In the genomic region with DNA sequence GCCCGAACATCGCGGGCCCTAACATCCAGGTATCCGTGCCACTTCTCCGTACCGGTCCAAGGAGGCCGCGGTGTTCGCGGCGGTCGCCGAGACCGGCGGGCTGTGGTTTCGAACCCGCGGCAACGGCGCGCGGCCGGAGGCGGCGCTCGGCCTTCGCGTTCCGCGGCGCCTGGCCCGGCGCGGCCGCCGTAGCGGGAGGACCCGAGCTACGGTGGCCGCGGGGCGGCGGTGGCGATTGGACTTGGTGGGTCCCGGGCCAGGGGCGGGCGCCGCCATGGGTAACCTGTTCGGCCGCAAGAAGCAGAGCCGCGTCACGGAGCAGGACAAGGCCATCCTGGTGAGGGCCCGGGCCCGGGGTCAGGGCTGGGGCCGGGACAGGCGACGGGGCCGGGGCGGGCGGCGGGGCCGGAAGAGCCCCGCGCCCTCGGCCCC, we compare ENCODE assay signal across 1 cellular context.
TF ChIP-seq lines count a peak whose summit lies in the region.

A gene (plus strand): TSS at position 197 of the 432 bp plus-strand sequence. CDS start 78 bp downstream, at position 275.

TF ChIP-seq in K562, 482 proteins besides CTCF, POLR2A, EP300 and RAD21 (continued from another document and continues in another):
- TF ChIP-seq, protein P1, sequence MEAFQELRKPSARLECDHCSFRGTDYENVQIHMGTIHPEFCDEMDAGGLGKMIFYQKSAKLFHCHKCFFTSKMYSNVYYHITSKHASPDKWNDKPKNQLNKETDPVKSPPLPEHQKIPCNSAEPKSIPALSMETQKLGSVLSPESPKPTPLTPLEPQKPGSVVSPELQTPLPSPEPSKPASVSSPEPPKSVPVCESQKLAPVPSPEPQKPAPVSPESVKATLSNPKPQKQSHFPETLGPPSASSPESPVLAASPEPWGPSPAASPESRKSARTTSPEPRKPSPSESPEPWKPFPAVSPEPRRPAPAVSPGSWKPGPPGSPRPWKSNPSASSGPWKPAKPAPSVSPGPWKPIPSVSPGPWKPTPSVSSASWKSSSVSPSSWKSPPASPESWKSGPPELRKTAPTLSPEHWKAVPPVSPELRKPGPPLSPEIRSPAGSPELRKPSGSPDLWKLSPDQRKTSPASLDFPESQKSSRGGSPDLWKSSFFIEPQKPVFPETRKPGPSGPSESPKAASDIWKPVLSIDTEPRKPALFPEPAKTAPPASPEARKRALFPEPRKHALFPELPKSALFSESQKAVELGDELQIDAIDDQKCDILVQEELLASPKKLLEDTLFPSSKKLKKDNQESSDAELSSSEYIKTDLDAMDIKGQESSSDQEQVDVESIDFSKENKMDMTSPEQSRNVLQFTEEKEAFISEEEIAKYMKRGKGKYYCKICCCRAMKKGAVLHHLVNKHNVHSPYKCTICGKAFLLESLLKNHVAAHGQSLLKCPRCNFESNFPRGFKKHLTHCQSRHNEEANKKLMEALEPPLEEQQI (IDR thresholded peaks at IDR 0.05) = no peak
- no peak for TF ChIP-seq EP400 (IDR thresholded peaks at IDR 0.05)
- TF ChIP-seq MEF2A (IDR thresholded peaks at IDR 0.05; ENCODE audit: control insufficient read depth, low read depth, low read length) = no peak
- no peak for TF ChIP-seq E2F3 (CRISPR knock-in tag; IDR thresholded peaks at IDR 0.05)
- TF ChIP-seq MECOM (CRISPR knock-in tag; IDR thresholded peaks at IDR 0.05) = no peak
- TF ChIP-seq ATF7 (IDR thresholded peaks at IDR 0.05) = peak; percentile 52; the same call in 1 of the 2 replicates
- no peak for TF ChIP-seq POLR2AphosphoS2 (IDR thresholded peaks at IDR 0.05; ENCODE audit: low read length)
- TF ChIP-seq, protein P2, sequence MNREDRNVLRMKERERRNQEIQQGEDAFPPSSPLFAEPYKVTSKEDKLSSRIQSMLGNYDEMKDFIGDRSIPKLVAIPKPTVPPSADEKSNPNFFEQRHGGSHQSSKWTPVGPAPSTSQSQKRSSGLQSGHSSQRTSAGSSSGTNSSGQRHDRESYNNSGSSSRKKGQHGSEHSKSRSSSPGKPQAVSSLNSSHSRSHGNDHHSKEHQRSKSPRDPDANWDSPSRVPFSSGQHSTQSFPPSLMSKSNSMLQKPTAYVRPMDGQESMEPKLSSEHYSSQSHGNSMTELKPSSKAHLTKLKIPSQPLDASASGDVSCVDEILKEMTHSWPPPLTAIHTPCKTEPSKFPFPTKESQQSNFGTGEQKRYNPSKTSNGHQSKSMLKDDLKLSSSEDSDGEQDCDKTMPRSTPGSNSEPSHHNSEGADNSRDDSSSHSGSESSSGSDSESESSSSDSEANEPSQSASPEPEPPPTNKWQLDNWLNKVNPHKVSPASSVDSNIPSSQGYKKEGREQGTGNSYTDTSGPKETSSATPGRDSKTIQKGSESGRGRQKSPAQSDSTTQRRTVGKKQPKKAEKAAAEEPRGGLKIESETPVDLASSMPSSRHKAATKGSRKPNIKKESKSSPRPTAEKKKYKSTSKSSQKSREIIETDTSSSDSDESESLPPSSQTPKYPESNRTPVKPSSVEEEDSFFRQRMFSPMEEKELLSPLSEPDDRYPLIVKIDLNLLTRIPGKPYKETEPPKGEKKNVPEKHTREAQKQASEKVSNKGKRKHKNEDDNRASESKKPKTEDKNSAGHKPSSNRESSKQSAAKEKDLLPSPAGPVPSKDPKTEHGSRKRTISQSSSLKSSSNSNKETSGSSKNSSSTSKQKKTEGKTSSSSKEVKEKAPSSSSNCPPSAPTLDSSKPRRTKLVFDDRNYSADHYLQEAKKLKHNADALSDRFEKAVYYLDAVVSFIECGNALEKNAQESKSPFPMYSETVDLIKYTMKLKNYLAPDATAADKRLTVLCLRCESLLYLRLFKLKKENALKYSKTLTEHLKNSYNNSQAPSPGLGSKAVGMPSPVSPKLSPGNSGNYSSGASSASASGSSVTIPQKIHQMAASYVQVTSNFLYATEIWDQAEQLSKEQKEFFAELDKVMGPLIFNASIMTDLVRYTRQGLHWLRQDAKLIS (CRISPR knock-in tag; IDR thresholded peaks at IDR 0.05) = no peak
- TF ChIP-seq, protein P3, sequence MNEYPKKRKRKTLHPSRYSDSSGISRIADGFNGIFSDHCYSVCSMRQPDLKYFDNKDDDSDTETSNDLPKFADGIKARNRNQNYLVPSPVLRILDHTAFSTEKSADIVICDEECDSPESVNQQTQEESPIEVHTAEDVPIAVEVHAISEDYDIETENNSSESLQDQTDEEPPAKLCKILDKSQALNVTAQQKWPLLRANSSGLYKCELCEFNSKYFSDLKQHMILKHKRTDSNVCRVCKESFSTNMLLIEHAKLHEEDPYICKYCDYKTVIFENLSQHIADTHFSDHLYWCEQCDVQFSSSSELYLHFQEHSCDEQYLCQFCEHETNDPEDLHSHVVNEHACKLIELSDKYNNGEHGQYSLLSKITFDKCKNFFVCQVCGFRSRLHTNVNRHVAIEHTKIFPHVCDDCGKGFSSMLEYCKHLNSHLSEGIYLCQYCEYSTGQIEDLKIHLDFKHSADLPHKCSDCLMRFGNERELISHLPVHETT (CRISPR knock-in tag; conservative IDR thresholded peaks at IDR 0.05 in 1 of 2, IDR thresholded peaks at IDR 0.05 in 1 of 2) = peak in 1 of 2 experiments; percentile 81; a peak in 2 of 4 replicates
- no peak for TF ChIP-seq GATA2 (CRISPR knock-in tag; IDR thresholded peaks at IDR 0.05)
- no peak for TF ChIP-seq NFE2 (IDR thresholded peaks at IDR 0.05; ENCODE audit: low read depth)
- no peak for TF ChIP-seq SNRNP70 (optimal IDR thresholded peaks at IDR 0.05; ENCODE audit: low read depth, low read length)
- no peak for TF ChIP-seq BCL6 (CRISPR knock-in tag; IDR thresholded peaks at IDR 0.05)
- TF ChIP-seq, protein P4, sequence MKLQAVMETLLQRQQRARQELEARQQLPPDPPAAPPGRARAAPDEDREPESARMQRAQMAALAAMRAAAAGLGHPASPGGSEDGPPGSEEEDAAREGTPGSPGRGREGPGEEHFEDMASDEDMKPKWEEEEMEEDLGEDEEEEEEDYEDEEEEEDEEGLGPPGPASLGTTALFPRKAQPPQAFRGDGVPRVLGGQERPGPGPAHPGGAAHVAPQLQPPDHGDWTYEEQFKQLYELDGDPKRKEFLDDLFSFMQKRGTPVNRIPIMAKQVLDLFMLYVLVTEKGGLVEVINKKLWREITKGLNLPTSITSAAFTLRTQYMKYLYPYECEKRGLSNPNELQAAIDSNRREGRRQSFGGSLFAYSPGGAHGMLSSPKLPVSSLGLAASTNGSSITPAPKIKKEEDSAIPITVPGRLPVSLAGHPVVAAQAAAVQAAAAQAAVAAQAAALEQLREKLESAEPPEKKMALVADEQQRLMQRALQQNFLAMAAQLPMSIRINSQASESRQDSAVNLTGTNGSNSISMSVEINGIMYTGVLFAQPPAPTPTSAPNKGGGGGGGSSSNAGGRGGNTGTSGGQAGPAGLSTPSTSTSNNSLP (IDR thresholded peaks at IDR 0.05; ENCODE audit: borderline replicate concordance, low read depth, low read length) = no peak
- TF ChIP-seq NCOA1 (IDR thresholded peaks at IDR 0.05; ENCODE audit: low read depth) = no peak
- no peak for TF ChIP-seq KDM4B (IDR thresholded peaks at IDR 0.05; ENCODE audit: borderline replicate concordance in 2 of 2, low read depth in 1 of 2)
- TF ChIP-seq SRF (CRISPR knock-in tag; IDR thresholded peaks at IDR 0.05) = no peak
- TF ChIP-seq RFX5 (IDR thresholded peaks at IDR 0.05; ENCODE audit: low read depth, low read length) = no peak
- no peak for TF ChIP-seq ZNF589 (CRISPR knock-in tag; IDR thresholded peaks at IDR 0.05; ENCODE audit: low read depth)
- TF ChIP-seq COPS2 (conservative IDR thresholded peaks at IDR 0.05) = no peak
- TF ChIP-seq ZBED1 (IDR thresholded peaks at IDR 0.05) = no peak
- TF ChIP-seq BHLHE40 (IDR thresholded peaks at IDR 0.05; ENCODE audit: low read length) = peak; percentile 10; the same call in 1 of the 2 replicates
- TF ChIP-seq ZBTB17 (CRISPR knock-in tag; IDR thresholded peaks at IDR 0.05) = no peak
- TF ChIP-seq SOX6 (IDR thresholded peaks at IDR 0.05) = peak; percentile 46; the same call in 1 of the 2 replicates
- no peak for TF ChIP-seq SRSF7 (optimal IDR thresholded peaks at IDR 0.05; ENCODE audit: low read depth, low read length)
- no peak for TF ChIP-seq IFI16 (CRISPR knock-in tag; IDR thresholded peaks at IDR 0.05)
- TF ChIP-seq, protein P5, sequence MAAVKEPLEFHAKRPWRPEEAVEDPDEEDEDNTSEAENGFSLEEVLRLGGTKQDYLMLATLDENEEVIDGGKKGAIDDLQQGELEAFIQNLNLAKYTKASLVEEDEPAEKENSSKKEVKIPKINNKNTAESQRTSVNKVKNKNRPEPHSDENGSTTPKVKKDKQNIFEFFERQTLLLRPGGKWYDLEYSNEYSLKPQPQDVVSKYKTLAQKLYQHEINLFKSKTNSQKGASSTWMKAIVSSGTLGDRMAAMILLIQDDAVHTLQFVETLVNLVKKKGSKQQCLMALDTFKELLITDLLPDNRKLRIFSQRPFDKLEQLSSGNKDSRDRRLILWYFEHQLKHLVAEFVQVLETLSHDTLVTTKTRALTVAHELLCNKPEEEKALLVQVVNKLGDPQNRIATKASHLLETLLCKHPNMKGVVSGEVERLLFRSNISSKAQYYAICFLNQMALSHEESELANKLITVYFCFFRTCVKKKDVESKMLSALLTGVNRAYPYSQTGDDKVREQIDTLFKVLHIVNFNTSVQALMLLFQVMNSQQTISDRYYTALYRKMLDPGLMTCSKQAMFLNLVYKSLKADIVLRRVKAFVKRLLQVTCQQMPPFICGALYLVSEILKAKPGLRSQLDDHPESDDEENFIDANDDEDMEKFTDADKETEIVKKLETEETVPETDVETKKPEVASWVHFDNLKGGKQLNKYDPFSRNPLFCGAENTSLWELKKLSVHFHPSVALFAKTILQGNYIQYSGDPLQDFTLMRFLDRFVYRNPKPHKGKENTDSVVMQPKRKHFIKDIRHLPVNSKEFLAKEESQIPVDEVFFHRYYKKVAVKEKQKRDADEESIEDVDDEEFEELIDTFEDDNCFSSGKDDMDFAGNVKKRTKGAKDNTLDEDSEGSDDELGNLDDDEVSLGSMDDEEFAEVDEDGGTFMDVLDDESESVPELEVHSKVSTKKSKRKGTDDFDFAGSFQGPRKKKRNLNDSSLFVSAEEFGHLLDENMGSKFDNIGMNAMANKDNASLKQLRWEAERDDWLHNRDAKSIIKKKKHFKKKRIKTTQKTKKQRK (IDR thresholded peaks at IDR 0.05; ENCODE audit: borderline replicate concordance, low read depth, low read length) = no peak
- TF ChIP-seq DIDO1 (tag; IDR thresholded peaks at IDR 0.05; ENCODE audit: low read depth) = no peak
- TF ChIP-seq ARID1B (IDR thresholded peaks at IDR 0.05) = no peak
- TF ChIP-seq GTF2A2 (tag; IDR thresholded peaks at IDR 0.05) = no peak
- no peak for TF ChIP-seq GATAD2A (IDR thresholded peaks at IDR 0.05)
- TF ChIP-seq ZKSCAN3 (CRISPR knock-in tag; IDR thresholded peaks at IDR 0.05) = no peak
- peak; percentile 62; the same call in 1 of the 2 replicates for TF ChIP-seq TARDBP (IDR thresholded peaks at IDR 0.05)
- TF ChIP-seq BRF1 (IDR thresholded peaks at IDR 0.05; ENCODE audit: borderline replicate concordance, extremely low read depth, insufficient read length) = no peak
- TF ChIP-seq KHSRP (IDR thresholded peaks at IDR 0.05) = no peak
- no peak for TF ChIP-seq ZNF263 (CRISPR knock-in tag; IDR thresholded peaks at IDR 0.05; ENCODE audit: borderline replicate concordance)
- TF ChIP-seq, protein P6, sequence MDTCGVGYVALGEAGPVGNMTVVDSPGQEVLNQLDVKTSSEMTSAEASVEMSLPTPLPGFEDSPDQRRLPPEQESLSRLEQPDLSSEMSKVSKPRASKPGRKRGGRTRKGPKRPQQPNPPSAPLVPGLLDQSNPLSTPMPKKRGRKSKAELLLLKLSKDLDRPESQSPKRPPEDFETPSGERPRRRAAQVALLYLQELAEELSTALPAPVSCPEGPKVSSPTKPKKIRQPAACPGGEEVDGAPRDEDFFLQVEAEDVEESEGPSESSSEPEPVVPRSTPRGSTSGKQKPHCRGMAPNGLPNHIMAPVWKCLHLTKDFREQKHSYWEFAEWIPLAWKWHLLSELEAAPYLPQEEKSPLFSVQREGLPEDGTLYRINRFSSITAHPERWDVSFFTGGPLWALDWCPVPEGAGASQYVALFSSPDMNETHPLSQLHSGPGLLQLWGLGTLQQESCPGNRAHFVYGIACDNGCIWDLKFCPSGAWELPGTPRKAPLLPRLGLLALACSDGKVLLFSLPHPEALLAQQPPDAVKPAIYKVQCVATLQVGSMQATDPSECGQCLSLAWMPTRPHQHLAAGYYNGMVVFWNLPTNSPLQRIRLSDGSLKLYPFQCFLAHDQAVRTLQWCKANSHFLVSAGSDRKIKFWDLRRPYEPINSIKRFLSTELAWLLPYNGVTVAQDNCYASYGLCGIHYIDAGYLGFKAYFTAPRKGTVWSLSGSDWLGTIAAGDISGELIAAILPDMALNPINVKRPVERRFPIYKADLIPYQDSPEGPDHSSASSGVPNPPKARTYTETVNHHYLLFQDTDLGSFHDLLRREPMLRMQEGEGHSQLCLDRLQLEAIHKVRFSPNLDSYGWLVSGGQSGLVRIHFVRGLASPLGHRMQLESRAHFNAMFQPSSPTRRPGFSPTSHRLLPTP (IDR thresholded peaks at IDR 0.05; ENCODE audit: borderline replicate concordance, extremely low read depth, insufficient read length) = peak; percentile 99
- no peak for TF ChIP-seq PHTF2 (CRISPR knock-in tag; IDR thresholded peaks at IDR 0.05)
- TF ChIP-seq IRF2 (CRISPR knock-in tag; IDR thresholded peaks at IDR 0.05) = no peak
- 0 out of 2 replicates have a peak, but pooled peaks have one; percentile 24 for TF ChIP-seq JUND (IDR thresholded peaks at IDR 0.05; ENCODE audit: borderline replicate concordance, low read depth, low read length)
- no peak; the same call in 2 of the 3 replicates for TF ChIP-seq JUND (tag; IDR thresholded peaks at IDR 0.05; ENCODE audit: borderline replicate concordance, low read depth, low read length)
- TF ChIP-seq NR2C1 (IDR thresholded peaks at IDR 0.05) = no peak
- no peak for TF ChIP-seq NR2C1 (tag; IDR thresholded peaks at IDR 0.05)
- no peak for TF ChIP-seq CEBPG (CRISPR knock-in tag; IDR thresholded peaks at IDR 0.05)
- TF ChIP-seq CEBPG (tag; conservative IDR thresholded peaks at IDR 0.05 in 1 of 2, IDR thresholded peaks at IDR 0.05 in 1 of 2) = no peak
- no peak; a peak in 1 of 4 replicates for TF ChIP-seq KDM1A (IDR thresholded peaks at IDR 0.05)
- TF ChIP-seq, protein P7, sequence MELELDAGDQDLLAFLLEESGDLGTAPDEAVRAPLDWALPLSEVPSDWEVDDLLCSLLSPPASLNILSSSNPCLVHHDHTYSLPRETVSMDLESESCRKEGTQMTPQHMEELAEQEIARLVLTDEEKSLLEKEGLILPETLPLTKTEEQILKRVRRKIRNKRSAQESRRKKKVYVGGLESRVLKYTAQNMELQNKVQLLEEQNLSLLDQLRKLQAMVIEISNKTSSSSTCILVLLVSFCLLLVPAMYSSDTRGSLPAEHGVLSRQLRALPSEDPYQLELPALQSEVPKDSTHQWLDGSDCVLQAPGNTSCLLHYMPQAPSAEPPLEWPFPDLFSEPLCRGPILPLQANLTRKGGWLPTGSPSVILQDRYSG (tag; conservative IDR thresholded peaks at IDR 0.05; ENCODE audit: low read depth) = no peak
- TF ChIP-seq, protein P8, sequence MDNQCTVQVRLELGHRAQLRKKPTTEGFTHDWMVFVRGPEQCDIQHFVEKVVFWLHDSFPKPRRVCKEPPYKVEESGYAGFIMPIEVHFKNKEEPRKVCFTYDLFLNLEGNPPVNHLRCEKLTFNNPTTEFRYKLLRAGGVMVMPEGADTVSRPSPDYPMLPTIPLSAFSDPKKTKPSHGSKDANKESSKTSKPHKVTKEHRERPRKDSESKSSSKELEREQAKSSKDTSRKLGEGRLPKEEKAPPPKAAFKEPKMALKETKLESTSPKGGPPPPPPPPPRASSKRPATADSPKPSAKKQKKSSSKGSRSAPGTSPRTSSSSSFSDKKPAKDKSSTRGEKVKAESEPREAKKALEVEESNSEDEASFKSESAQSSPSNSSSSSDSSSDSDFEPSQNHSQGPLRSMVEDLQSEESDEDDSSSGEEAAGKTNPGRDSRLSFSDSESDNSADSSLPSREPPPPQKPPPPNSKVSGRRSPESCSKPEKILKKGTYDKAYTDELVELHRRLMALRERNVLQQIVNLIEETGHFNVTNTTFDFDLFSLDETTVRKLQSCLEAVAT (IDR thresholded peaks at IDR 0.05) = no peak
- TF ChIP-seq MYC (IDR thresholded peaks at IDR 0.05; ENCODE audit: low read depth, low read length) = peak; percentile 56
- no peak for TF ChIP-seq MYC (CRISPR knock-in tag; IDR thresholded peaks at IDR 0.05; ENCODE audit: borderline replicate concordance, low read depth)
